8 cellular contexts compared by ENCODE assay signal in the genomic region with DNA sequence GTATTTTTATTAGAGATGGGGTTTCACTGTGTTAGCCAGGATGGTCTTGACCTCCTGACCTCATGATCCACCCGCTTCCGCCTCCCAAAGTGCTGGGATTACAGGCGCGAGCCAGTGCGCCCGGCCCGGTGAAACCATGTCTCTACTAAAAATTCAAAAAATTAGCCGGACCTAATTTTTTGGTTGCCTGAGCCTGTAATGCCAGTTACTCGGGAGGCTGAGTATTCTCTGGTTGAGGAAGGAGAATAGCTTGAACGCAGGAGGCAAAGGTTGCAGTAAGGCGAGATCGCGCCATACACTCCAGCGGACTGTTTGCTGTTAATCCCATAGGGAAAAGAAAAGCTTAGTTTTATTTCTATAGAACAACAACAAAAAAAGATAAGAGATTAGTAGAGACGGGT. TPM values are rescaled to one million over a fixed set of nuclear protein-coding genes. Genes with fewer than 3 reads are reported as not detected.
A peak's percentile ranks its signal among the peaks of the same experiment; 100 is the strongest.
DNase-seq lines count a peak whose midpoint lies in the region; ATAC-seq, FAIRE-seq and TF ChIP-seq lines count a peak whose summit lies in the region.

No MANE protein-coding gene starts in this region.

- no peaks in the 10 kb centered on the region for H3K36me3 Mint-ChIP-seq in neural progenitor cell

- H4K20me1 ChIP-seq in DND-41 (ENCODE audit: insufficient read depth, low read length) (no peaks in the 10 kb centered on the region), neural progenitor cell (ENCODE audit: low read depth) (no peaks in the 10 kb centered on the region)

- ATAC-seq in DND-41 (ENCODE audit: insufficient read depth, low read depth): no peak

- peak overlapping the region; percentile 21; the same call in 1 of the 2 replicates for H2AFZ ChIP-seq in DND-41 (ENCODE audit: low read depth, low read length)
- H2AFZ ChIP-seq in neural progenitor cell (replicated peaks): no peak overlapping the region

- FAIRE-seq in GM19239 (lab: Jason Lieb, UNC): no peak

- DNase-seq in DND-41: no peak
- DNase-seq in NB4 (ENCODE audit: low read depth): no peak
- peak; percentile 56 for DNase-seq in neural progenitor cell (ENCODE audit: low spot score)
- no peak for DNase-seq in GM20000 (ENCODE audit: low spot score)
- DNase-seq in GM19239 (ENCODE audit: insufficient read length, low spot score): no peak
- no peak for DNase-seq in NCI-H2029 (lab: John Stamatoyannopoulos, UW)
- no peak for DNase-seq in ACHN

- H3K4me1 ChIP-seq in DND-41 (ENCODE audit: insufficient read depth, low read length) (peaks cover 15% of the 10 kb centered on the region), endocrine pancreas (ENCODE audit: control insufficient read depth, insufficient read depth, low read length) (no peaks in the 10 kb centered on the region), neural progenitor cell (peaks cover 3% of the 10 kb centered on the region)

- H3K79me2 ChIP-seq in DND-41 (ENCODE audit: insufficient read depth, low read length): no peaks in the 10 kb centered on the region
- H3K79me2 ChIP-seq in neural progenitor cell (ENCODE audit: low read depth): no peaks in the 10 kb centered on the region

- H3K4me3 ChIP-seq in DND-41 (ENCODE audit: low read depth in 1 of 2, low read length in 2 of 2) (peak overlapping the region in 1 of 2 experiments; percentile 38; a peak in 2 of 4 replicates), NB4 (ENCODE audit: low read depth, low read length) (peak overlapping the region; percentile 32), endocrine pancreas (ENCODE audit: control insufficient read depth, insufficient read depth, low read length) (peak overlapping the region; percentile 30), neural progenitor cell (peak overlapping the region; percentile 48)

- H3K4me3 Mint-ChIP-seq in neural progenitor cell: peak overlapping the region; percentile 87

- TF ChIP-seq POLR2A in NB4 (IDR thresholded peaks at IDR 0.05; ENCODE audit: extremely low read depth, insufficient read length): no peak

- no peaks in the 10 kb centered on the region for H3K9me3 Mint-ChIP-seq in neural progenitor cell

- no peak for TF ChIP-seq CTCF in DND-41 (IDR thresholded peaks at IDR 0.05; ENCODE audit: borderline replicate concordance, extremely low read depth, low read length, poor library complexity, severe bottlenecking)
- no peak for TF ChIP-seq CTCF in NB4 (IDR thresholded peaks at IDR 0.05; ENCODE audit: low read depth, low read length)
- no peak for TF ChIP-seq CTCF in neural progenitor cell (IDR thresholded peaks at IDR 0.05)
- TF ChIP-seq CTCF in GM20000 (IDR thresholded peaks at IDR 0.05; ENCODE audit: extremely low read depth, missing control alignments): no peak

- H3K27me3 ChIP-seq in DND-41 (ENCODE audit: insufficient read depth, low read length, poor library complexity): no peaks in the 10 kb centered on the region
- no peaks in the 10 kb centered on the region for H3K27me3 ChIP-seq in endocrine pancreas (ENCODE audit: control insufficient read depth, insufficient read depth, low read length)
- no peaks in the 10 kb centered on the region for H3K27me3 ChIP-seq in neural progenitor cell

- no peaks in the 10 kb centered on the region for H3K9me3 ChIP-seq in DND-41 (ENCODE audit: insufficient read depth, low read length, severe bottlenecking)
- H3K9me3 ChIP-seq in endocrine pancreas (ENCODE audit: control insufficient read depth, low read length): no peaks in the 10 kb centered on the region
- no peaks in the 10 kb centered on the region for H3K9me3 ChIP-seq in neural progenitor cell (ENCODE audit: low read depth)

- H3K27me3 Mint-ChIP-seq in neural progenitor cell (ENCODE audit: insufficient read depth, low read depth): peaks cover 6% of the 10 kb centered on the region

- in situ Hi-C loops in ACHN (cut with HindIII; ENCODE audit: low pct_ligation_motif_present, low pct_unique_long_range_greater_than_20kb, low sequenced_read_pairs): no loop called here

- H3K9ac ChIP-seq in DND-41 (ENCODE audit: low read depth, low read length) (peak overlapping the region; percentile 30; the same call in 1 of the 2 replicates), endocrine pancreas (ENCODE audit: control insufficient read depth, insufficient read depth, low read length) (peak overlapping the region; percentile 47), neural progenitor cell (no peak overlapping the region)

- peaks cover 6% of the 10 kb centered on the region for H3K4me1 Mint-ChIP-seq in neural progenitor cell

- no peaks in the 10 kb centered on the region for H3K36me3 ChIP-seq in DND-41 (ENCODE audit: insufficient read depth, low read length)
- no peaks in the 10 kb centered on the region for H3K36me3 ChIP-seq in endocrine pancreas (ENCODE audit: control insufficient read depth, insufficient read depth, low read length)
- no peaks in the 10 kb centered on the region for H3K36me3 ChIP-seq in neural progenitor cell

- H3F3A ChIP-seq in neural progenitor cell (ENCODE audit: low read depth): peaks cover 13% of the 10 kb centered on the region

- H3K27ac Mint-ChIP-seq in neural progenitor cell: peak overlapping the region; percentile 100

- peak overlapping the region; percentile 51 for H3K4me2 ChIP-seq in DND-41 (ENCODE audit: insufficient read depth, low read length)
- peak overlapping the region; percentile 75 for H3K4me2 ChIP-seq in neural progenitor cell

- H3K27ac ChIP-seq in DND-41 (ENCODE audit: low read length) (peak overlapping the region; percentile 5; the same call in 1 of the 2 replicates), neural progenitor cell (peak overlapping the region; percentile 99)

RNA-seq across cellular contexts. Expression of a gene that starts 29.9 kb away (rescaled TPM):
- not detected in 2 replicates for total RNA-seq in neural progenitor cell (ENCODE audit: low replicate concordance)

RNA-seq across cellular contexts. Expression of a gene that starts 55.1 kb away (rescaled TPM):
- 177 and 213 TPM in 2 replicates for total RNA-seq in neural progenitor cell (ENCODE audit: low replicate concordance)
